ENCODE assay signal across 2 cellular contexts in genomic region chr7:148809856-148810255, GRCh38.
TF ChIP-seq lines count a peak whose summit lies in the region.

No MANE protein-coding gene starts in this region.

TF ChIP-seq in HEK293, 187 proteins besides CTCF, POLR2A, EP300 and RAD21:
- TF ChIP-seq ZNF350 (tag by site-specific recombination; IDR thresholded peaks at IDR 0.05) = no peak
- TF ChIP-seq ZNF600 (tag by site-specific recombination; IDR thresholded peaks at IDR 0.05) = peak; percentile 54; the same call in 1 of the 2 replicates

TF ChIP-seq in H1, 55 proteins besides CTCF, POLR2A, EP300 and RAD21:
- TF ChIP-seq CBX5 (IDR thresholded peaks at IDR 0.05; ENCODE audit: low read depth, low read length) (no peak), NRF1 (IDR thresholded peaks at IDR 0.05; ENCODE audit: low read depth, low read length) (no peak), MAFK (IDR thresholded peaks at IDR 0.05; ENCODE audit: low read depth, low read length) (no peak), CBX8 (IDR thresholded peaks at IDR 0.05; ENCODE audit: borderline replicate concordance, low read depth, low read length) (no peak), ATF2 (IDR thresholded peaks at IDR 0.05; ENCODE audit: low read length) (no peak), CHD7 (IDR thresholded peaks at IDR 0.05; ENCODE audit: insufficient replicate concordance, low read length) (no peak), SIRT6 (IDR thresholded peaks at IDR 0.05; ENCODE audit: low read length) (no peak), KDM5A (IDR thresholded peaks at IDR 0.05; ENCODE audit: low read length) (no peak), USF2 (IDR thresholded peaks at IDR 0.05; ENCODE audit: low read length) (no peak), ZNF274 (IDR thresholded peaks at IDR 0.05; ENCODE audit: borderline replicate concordance, extremely low read depth, low read length) (no peak), TCF12 (IDR thresholded peaks at IDR 0.05; ENCODE audit: low read depth, low read length) (no peak), CEBPB (IDR thresholded peaks at IDR 0.05; ENCODE audit: low read depth, low read length) (no peak)
- TF ChIP-seq, protein P1, sequence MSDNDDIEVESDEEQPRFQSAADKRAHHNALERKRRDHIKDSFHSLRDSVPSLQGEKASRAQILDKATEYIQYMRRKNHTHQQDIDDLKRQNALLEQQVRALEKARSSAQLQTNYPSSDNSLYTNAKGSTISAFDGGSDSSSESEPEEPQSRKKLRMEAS (IDR thresholded peaks at IDR 0.05) = no peak
